1 cellular context compared by ENCODE assay signal in the genomic region with DNA sequence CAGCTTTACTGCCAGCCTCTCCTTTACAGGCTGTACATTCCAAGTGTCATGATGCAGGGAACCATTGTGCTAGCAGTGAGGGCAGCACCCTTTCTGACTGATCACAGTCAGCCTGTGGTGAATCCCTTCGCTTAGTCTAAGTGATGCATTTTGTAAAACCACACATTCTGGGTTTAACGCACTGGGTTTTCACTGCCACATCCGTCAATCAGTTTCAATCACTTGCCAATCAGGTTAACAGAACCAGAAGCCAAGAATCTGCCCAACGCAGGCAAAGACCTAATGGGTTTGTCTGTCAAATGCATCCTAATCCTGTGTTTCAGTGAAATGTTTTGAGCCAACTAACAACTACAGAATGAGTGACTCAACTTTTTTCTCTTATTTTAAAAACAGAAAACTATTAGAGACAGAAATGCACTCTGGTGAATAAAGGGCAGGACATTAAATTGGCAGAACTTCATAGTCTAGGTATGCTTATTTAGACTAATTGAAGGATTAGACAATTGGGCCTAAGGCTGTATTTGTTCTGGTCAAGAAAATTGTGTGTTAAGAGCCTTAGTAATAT.
TF ChIP-seq lines count a peak whose summit lies in the region.

No MANE protein-coding gene starts in this region.

TF ChIP-seq in GM23338, 12 proteins besides CTCF, POLR2A, EP300 and RAD21:
- TF ChIP-seq CREB1 (CRISPR knock-in tag; IDR thresholded peaks at IDR 0.05; ENCODE audit: low read depth), result no peak
- TF ChIP-seq POLR2AphosphoS5 (IDR thresholded peaks at IDR 0.05; ENCODE audit: low read depth), result no peak
- no peak for TF ChIP-seq EZH2 (IDR thresholded peaks at IDR 0.05; ENCODE audit: low read depth, unreplicated experiment)
- TF ChIP-seq, protein P1, sequence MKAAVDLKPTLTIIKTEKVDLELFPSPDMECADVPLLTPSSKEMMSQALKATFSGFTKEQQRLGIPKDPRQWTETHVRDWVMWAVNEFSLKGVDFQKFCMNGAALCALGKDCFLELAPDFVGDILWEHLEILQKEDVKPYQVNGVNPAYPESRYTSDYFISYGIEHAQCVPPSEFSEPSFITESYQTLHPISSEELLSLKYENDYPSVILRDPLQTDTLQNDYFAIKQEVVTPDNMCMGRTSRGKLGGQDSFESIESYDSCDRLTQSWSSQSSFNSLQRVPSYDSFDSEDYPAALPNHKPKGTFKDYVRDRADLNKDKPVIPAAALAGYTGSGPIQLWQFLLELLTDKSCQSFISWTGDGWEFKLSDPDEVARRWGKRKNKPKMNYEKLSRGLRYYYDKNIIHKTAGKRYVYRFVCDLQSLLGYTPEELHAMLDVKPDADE (IDR thresholded peaks at IDR 0.05), result no peak
- no peak for TF ChIP-seq STAT1 (IDR thresholded peaks at IDR 0.05; ENCODE audit: unreplicated experiment)
- TF ChIP-seq, protein P2, sequence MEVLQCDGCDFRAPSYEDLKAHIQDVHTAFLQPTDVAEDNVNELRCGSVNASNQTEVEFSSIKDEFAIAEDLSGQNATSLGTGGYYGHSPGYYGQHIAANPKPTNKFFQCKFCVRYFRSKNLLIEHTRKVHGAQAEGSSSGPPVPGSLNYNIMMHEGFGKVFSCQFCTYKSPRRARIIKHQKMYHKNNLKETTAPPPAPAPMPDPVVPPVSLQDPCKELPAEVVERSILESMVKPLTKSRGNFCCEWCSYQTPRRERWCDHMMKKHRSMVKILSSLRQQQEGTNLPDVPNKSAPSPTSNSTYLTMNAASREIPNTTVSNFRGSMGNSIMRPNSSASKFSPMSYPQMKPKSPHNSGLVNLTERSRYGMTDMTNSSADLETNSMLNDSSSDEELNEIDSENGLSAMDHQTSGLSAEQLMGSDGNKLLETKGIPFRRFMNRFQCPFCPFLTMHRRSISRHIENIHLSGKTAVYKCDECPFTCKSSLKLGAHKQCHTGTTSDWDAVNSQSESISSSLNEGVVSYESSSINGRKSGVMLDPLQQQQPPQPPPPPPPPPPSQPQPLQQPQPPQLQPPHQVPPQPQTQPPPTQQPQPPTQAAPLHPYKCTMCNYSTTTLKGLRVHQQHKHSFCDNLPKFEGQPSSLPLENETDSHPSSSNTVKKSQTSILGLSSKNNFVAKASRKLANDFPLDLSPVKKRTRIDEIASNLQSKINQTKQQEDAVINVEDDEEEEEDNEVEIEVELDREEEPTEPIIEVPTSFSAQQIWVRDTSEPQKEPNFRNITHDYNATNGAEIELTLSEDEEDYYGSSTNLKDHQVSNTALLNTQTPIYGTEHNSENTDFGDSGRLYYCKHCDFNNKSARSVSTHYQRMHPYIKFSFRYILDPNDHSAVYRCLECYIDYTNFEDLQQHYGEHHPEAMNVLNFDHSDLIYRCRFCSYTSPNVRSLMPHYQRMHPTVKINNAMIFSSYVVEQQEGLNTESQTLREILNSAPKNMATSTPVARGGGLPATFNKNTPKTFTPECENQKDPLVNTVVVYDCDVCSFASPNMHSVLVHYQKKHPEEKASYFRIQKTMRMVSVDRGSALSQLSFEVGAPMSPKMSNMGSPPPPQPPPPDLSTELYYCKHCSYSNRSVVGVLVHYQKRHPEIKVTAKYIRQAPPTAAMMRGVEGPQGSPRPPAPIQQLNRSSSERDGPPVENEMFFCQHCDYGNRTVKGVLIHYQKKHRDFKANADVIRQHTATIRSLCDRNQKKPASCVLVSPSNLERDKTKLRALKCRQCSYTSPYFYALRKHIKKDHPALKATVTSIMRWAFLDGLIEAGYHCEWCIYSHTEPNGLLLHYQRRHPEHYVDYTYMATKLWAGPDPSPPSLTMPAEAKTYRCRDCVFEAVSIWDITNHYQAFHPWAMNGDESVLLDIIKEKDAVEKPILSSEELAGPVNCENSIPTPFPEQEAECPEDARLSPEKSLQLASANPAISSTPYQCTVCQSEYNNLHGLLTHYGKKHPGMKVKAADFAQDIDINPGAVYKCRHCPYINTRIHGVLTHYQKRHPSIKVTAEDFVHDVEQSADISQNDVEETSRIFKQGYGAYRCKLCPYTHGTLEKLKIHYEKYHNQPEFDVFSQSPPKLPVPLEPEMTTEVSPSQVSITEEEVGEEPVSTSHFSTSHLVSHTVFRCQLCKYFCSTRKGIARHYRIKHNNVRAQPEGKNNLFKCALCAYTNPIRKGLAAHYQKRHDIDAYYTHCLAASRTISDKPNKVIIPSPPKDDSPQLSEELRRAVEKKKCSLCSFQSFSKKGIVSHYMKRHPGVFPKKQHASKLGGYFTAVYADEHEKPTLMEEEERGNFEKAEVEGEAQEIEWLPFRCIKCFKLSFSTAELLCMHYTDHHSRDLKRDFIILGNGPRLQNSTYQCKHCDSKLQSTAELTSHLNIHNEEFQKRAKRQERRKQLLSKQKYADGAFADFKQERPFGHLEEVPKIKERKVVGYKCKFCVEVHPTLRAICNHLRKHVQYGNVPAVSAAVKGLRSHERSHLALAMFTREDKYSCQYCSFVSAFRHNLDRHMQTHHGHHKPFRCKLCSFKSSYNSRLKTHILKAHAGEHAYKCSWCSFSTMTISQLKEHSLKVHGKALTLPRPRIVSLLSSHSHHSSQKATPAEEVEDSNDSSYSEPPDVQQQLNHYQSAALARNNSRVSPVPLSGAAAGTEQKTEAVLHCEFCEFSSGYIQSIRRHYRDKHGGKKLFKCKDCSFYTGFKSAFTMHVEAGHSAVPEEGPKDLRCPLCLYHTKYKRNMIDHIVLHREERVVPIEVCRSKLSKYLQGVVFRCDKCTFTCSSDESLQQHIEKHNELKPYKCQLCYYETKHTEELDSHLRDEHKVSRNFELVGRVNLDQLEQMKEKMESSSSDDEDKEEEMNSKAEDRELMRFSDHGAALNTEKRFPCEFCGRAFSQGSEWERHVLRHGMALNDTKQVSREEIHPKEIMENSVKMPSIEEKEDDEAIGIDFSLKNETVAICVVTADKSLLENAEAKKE (CRISPR knock-in tag; IDR thresholded peaks at IDR 0.05), result no peak
- TF ChIP-seq ZNF114 (CRISPR knock-in tag; IDR thresholded peaks at IDR 0.05), result no peak
- TF ChIP-seq EZH2phosphoT487 (IDR thresholded peaks at IDR 0.05; ENCODE audit: unreplicated experiment), result no peak
- TF ChIP-seq NANOG (IDR thresholded peaks at IDR 0.05; ENCODE audit: borderline replicate concordance), result no peak
- TF ChIP-seq, protein P3, sequence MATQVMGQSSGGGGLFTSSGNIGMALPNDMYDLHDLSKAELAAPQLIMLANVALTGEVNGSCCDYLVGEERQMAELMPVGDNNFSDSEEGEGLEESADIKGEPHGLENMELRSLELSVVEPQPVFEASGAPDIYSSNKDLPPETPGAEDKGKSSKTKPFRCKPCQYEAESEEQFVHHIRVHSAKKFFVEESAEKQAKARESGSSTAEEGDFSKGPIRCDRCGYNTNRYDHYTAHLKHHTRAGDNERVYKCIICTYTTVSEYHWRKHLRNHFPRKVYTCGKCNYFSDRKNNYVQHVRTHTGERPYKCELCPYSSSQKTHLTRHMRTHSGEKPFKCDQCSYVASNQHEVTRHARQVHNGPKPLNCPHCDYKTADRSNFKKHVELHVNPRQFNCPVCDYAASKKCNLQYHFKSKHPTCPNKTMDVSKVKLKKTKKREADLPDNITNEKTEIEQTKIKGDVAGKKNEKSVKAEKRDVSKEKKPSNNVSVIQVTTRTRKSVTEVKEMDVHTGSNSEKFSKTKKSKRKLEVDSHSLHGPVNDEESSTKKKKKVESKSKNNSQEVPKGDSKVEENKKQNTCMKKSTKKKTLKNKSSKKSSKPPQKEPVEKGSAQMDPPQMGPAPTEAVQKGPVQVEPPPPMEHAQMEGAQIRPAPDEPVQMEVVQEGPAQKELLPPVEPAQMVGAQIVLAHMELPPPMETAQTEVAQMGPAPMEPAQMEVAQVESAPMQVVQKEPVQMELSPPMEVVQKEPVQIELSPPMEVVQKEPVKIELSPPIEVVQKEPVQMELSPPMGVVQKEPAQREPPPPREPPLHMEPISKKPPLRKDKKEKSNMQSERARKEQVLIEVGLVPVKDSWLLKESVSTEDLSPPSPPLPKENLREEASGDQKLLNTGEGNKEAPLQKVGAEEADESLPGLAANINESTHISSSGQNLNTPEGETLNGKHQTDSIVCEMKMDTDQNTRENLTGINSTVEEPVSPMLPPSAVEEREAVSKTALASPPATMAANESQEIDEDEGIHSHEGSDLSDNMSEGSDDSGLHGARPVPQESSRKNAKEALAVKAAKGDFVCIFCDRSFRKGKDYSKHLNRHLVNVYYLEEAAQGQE (IDR thresholded peaks at IDR 0.05; ENCODE audit: unreplicated experiment), result no peak
- TF ChIP-seq ZNF331 (CRISPR knock-in tag; IDR thresholded peaks at IDR 0.05; ENCODE audit: low read depth), result no peak
- TF ChIP-seq JUNB (IDR thresholded peaks at IDR 0.05; ENCODE audit: unreplicated experiment), result no peak
